ENCODE assay signal across 2 cellular contexts in the genomic region with DNA sequence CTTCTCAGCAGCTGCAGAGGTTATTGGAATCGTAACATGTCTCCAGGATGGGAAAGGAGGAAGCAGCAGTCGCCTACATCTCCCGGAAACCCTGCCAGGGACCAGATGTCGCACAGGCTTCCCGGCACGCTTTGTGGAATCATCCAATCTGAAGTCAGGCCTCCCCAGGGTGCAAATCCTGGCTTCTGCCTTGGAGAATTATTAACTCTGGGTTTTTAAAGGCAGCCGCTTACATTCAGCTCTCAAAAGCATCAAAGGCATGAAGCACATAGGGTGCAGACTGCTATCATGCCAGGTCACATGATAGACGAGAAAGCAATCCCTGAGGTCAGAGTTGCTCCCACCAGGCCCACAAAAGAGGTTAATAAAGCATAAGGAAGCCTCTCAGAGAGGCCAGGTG. TPM values are rescaled to one million over a fixed set of nuclear protein-coding genes. Genes with fewer than 3 reads are reported as not detected.
"Had no signal": no experiment of that assay in that cellular context is flagged by ENCODE, and none has a peak within 500 bp of the region (broad histone marks: within the 10 kb centered on the region; RNA-seq: fewer than 3 reads in every experiment).

No MANE protein-coding gene starts in this region.

RNA-seq across cellular contexts. Expression of a gene that starts 17.1 kb away (rescaled TPM):
- total RNA-seq: right atrium auricular region had no signal
- polyA plus RNA-seq: neural cell had no signal
